Comparison of ENCODE assay signal across 8 cellular contexts in genomic region chr18:812123-812672, GRCh38. TPM values are rescaled to one million over a fixed set of nuclear protein-coding genes. Genes with fewer than 3 reads are reported as not detected.
DNase-seq lines count a peak whose midpoint lies in the region; ATAC-seq, FAIRE-seq and TF ChIP-seq lines count a peak whose summit lies in the region.

YES1 (minus strand) TSS chr18:812242; CDS start chr18:756827, 55,415 bp downstream.

- peak within 1 kb of the TSS; percentile 98 for H3K4me3 ChIP-seq in A549
- peak within 1 kb of the TSS; percentile 93 to 99 for H3K4me3 ChIP-seq in mesenchymal stem cell (ENCODE audit: insufficient read depth in 1 of 2, low read depth in 1 of 2, low read length in 2 of 2)

- peaks cover 2% of the 10 kb centered on the region for H3K27me3 Mint-ChIP-seq in activated CD8-positive, alpha-beta T cell treated with anti-CD3 and anti-CD28 coated beads for 36 hours

- H3K36me3 Mint-ChIP-seq in activated CD8-positive, alpha-beta T cell treated with anti-CD3 and anti-CD28 coated beads for 36 hours (ENCODE audit: low read depth) = peaks cover 23% of the 10 kb centered on the region

- DNase-seq in A549 (ENCODE audit: low read depth in 1 of 2, low spot score in 1 of 2) (peak; percentile 59 to 76), NCI-H460 (ENCODE audit: extremely low read depth, low read depth) (peak; percentile 55), mesenchymal stem cell (peak; percentile 85)
- DNase-seq in activated CD8-positive, alpha-beta T cell treated with anti-CD3 and anti-CD28 coated beads for 36 hours = peak; percentile 81
- DNase-seq in effector CD4-positive, alpha-beta T cell = peak; percentile 71
- peak; percentile 69 for DNase-seq in stimulated activated CD8-positive, alpha-beta memory T cell treated with anti-CD3 and anti-CD28 coated beads, Interleukin-12 subunit alpha, Interleukin-12 subunit beta, amount 100 ng/mL, for 4 hours (ENCODE audit: low read depth)

- peak within 1 kb of the TSS; percentile 93 for H4K8ac ChIP-seq in mesenchymal stem cell (ENCODE audit: low read length)

- peaks cover 69% of the 10 kb centered on the region for H3K4me1 Mint-ChIP-seq in activated CD8-positive, alpha-beta T cell treated with anti-CD3 and anti-CD28 coated beads for 36 hours (ENCODE audit: low read depth)

- H3K18ac ChIP-seq in mesenchymal stem cell (ENCODE audit: low read depth in 1 of 2, low read length in 2 of 2) = peak within 1 kb of the TSS; percentile 86 to 96

- WGBS in A549 (ENCODE audit: missing lambda C conversion rate) = 10% methylated on average over 2 of the region's 69 CpGs
- WGBS in mesenchymal stem cell = 1% methylated on average over 35 of the region's 69 CpGs

- TF ChIP-seq CTCF in A549 (IDR thresholded peaks at IDR 0.05) = no peak
- TF ChIP-seq CTCF in activated CD8-positive, alpha-beta T cell treated with anti-CD3 and anti-CD28 coated beads for 36 hours (IDR thresholded peaks at IDR 0.05) = no peak

- no peak for TF ChIP-seq RAD21 in A549 (conservative IDR thresholded peaks at IDR 0.05 in 1 of 2, IDR thresholded peaks at IDR 0.05 in 1 of 2)

- peak within 1 kb of the TSS; percentile 90 for H2BK5ac ChIP-seq in mesenchymal stem cell (ENCODE audit: low read depth, low read length, poor library complexity, severe bottlenecking)

- H3K4me2 ChIP-seq in A549 = peak within 1 kb of the TSS; percentile 93
- H3K4me2 ChIP-seq in mesenchymal stem cell (ENCODE audit: low read length, poor library complexity, severe bottlenecking) = peak within 1 kb of the TSS; percentile 80

- peak within 1 kb of the TSS; percentile 99 for H3K4me3 Mint-ChIP-seq in activated CD8-positive, alpha-beta T cell treated with anti-CD3 and anti-CD28 coated beads for 36 hours

- peak within 1 kb of the TSS; percentile 82 for H4K91ac ChIP-seq in mesenchymal stem cell (ENCODE audit: low read length)

- peak within 1 kb of the TSS; percentile 64 to 68 for H2BK12ac ChIP-seq in mesenchymal stem cell (ENCODE audit: low read length in 2 of 2)

- H3K9me3 ChIP-seq in A549 (no peaks in the 10 kb centered on the region), mesenchymal stem cell (ENCODE audit: control insufficient read depth, low read length) (no peaks in the 10 kb centered on the region)

- no peak within 1 kb of the TSS for H2AK5ac ChIP-seq in mesenchymal stem cell (ENCODE audit: low read length, severe bottlenecking)

- intact Hi-C loops in activated CD8-positive, alpha-beta T cell treated with anti-CD3 and anti-CD28 coated beads for 36 hours (cut with micrococcal nuclease) = loop anchor here (2.0 to 5.0 kb wide), 3 partner anchors 19 to 95 kb away; no protein-coding TSS in a partner anchor

- peak within 1 kb of the TSS; percentile 88 for H2BK120ac ChIP-seq in mesenchymal stem cell (ENCODE audit: low read depth, low read length)

- TF ChIP-seq POLR2A in A549 (IDR thresholded peaks at IDR 0.05; ENCODE audit: low read length) = peak; percentile 42

- peak within 1 kb of the TSS; percentile 97 to 98 for H3K14ac ChIP-seq in mesenchymal stem cell (ENCODE audit: low read length in 2 of 2)

- peak within 1 kb of the TSS in 1 of 2 experiments; percentile 94 for H3K23ac ChIP-seq in mesenchymal stem cell (ENCODE audit: low read length in 2 of 2)

- peak; percentile 88 to 92 for ATAC-seq in A549
- peak; percentile 71 for ATAC-seq in GM18498 (IDR thresholded peaks at IDR 0.05; ENCODE audit: unreplicated experiment)
- ATAC-seq in HG02943 (IDR thresholded peaks at IDR 0.05; ENCODE audit: low read depth, unreplicated experiment) = peak; percentile 43
- ATAC-seq in activated CD8-positive, alpha-beta T cell treated with anti-CD3 and anti-CD28 coated beads for 36 hours = peak; percentile 58

- peaks cover 2% of the 10 kb centered on the region for H3K79me1 ChIP-seq in mesenchymal stem cell (replicated peaks; ENCODE audit: low read length, poor library complexity, severe bottlenecking)

- H3K36me3 ChIP-seq in mesenchymal stem cell (ENCODE audit: control insufficient read depth in 1 of 2, insufficient read depth in 2 of 2, low read depth in 1 of 2, low read length in 2 of 2) = no peaks in the 10 kb centered on the region

- H3K27ac Mint-ChIP-seq in activated CD8-positive, alpha-beta T cell treated with anti-CD3 and anti-CD28 coated beads for 36 hours = peak within 1 kb of the TSS; percentile 100

- POLR2A ChIA-PET in A549 (lab: Yijun Ruan, JAX) = interaction anchor here (0.7 to 1.2 kb wide), 3 partner anchors 99 to 154 kb away, joined by 3 to 6 read pairs (median 6); partner anchors contain the start of gene ENOSF1
- POLR2A ChIA-PET in activated CD8-positive, alpha-beta T cell treated with anti-CD3 and anti-CD28 coated beads for 36 hours (lab: Charles Lee) = interaction anchor here (1.0 to 3.8 kb wide), 7 partner anchors 14 to 154 kb away, joined by 3 to 32 read pairs (median 9); partner anchors contain the start of genes ENOSF1 and TYMS

- peak within 1 kb of the TSS; percentile 85 to 100 for H3K27ac ChIP-seq in A549
- peak within 1 kb of the TSS; percentile 82 for H3K27ac ChIP-seq in mesenchymal stem cell (ENCODE audit: low read length, poor library complexity, severe bottlenecking)

- H3K4me1 ChIP-seq in A549 = peaks cover 3% of the 10 kb centered on the region; the same call in 2 of the 3 replicates
- peaks cover 1% of the 10 kb centered on the region for H3K4me1 ChIP-seq in mesenchymal stem cell (ENCODE audit: control insufficient read depth, insufficient read depth, low read depth, low read length)

- H3K4ac ChIP-seq in mesenchymal stem cell (ENCODE audit: low read depth in 1 of 2, low read length in 2 of 2) = peak within 1 kb of the TSS; percentile 73 to 89

- no peaks in the 10 kb centered on the region for H3K9me3 Mint-ChIP-seq in activated CD8-positive, alpha-beta T cell treated with anti-CD3 and anti-CD28 coated beads for 36 hours

- H2AFZ ChIP-seq in mesenchymal stem cell (ENCODE audit: low read depth, low read length) = peak within 1 kb of the TSS; percentile 80

- TF ChIP-seq EP300 in A549 (IDR thresholded peaks at IDR 0.05) = no peak

- H3K27me3 ChIP-seq in mesenchymal stem cell (ENCODE audit: control insufficient read depth in 1 of 2, insufficient read depth in 1 of 2, low read length in 2 of 2) = no peaks in the 10 kb centered on the region

- H2BK15ac ChIP-seq in mesenchymal stem cell (ENCODE audit: low read depth, poor library complexity, severe bottlenecking) = peak within 1 kb of the TSS; percentile 99

- CTCF ChIA-PET in A549 (lab: Yijun Ruan, JAX) = interaction anchor here (1.6 kb wide), 1 partner anchor 18 kb away, joined by 3 read pairs; no protein-coding TSS in a partner anchor
- CTCF ChIA-PET in activated CD8-positive, alpha-beta T cell treated with anti-CD3 and anti-CD28 coated beads for 36 hours (lab: Charles Lee) = interaction anchor here (0.7 to 7.1 kb wide), 4 partner anchors 19 to 103 kb away, joined by 3 to 98 read pairs (median 8); partner anchors contain the start of gene ENOSF1

- peak within 1 kb of the TSS; percentile 97 for H3K9ac ChIP-seq in mesenchymal stem cell (ENCODE audit: low read length)

- FAIRE-seq in A549 (lab: Jason Lieb, UNC) = no peak

TF ChIP-seq in A549, 52 proteins besides CTCF, POLR2A, EP300 and RAD21:
- TF ChIP-seq JUN (IDR thresholded peaks at IDR 0.05) (peak; percentile 36 to 59; a peak in 2 of 5 replicates), SMC3 (IDR thresholded peaks at IDR 0.05) (no peak)

RNA-seq across cellular contexts. Expression of gene YES1, which starts in this region (rescaled TPM):
- polyA plus RNA-seq in A549 (2011; rRNA removed) (19.6 and 22.6 TPM in 2 replicates), A549 (2017; fragmentation: RNase III; extraction: RNeasy Plus Mini Kit Qiagen cat#74134 plus additional on column Dnase treatment) (31.0 to 32.5 TPM (median 32.1 TPM) in 3 replicates)
- 10.1 and 10.9 TPM in 2 replicates for polyA plus RNA-seq in A549 (2012; cell fraction: cytosol; rRNA removed)
- polyA plus RNA-seq in A549 (2012; cell fraction: nucleus; rRNA removed) = 4.5 and 5.5 TPM in 2 replicates
- polyA minus RNA-seq in A549 (2011; rRNA and poly(A)+ RNA removed) = 12.6 and 18.4 TPM in 2 replicates
- total RNA-seq in NCI-H460 (2014; rRNA removed; shearing (Covaris generic)) = 85.0 and 86.9 TPM in 2 replicates
- polyA plus RNA-seq in NCI-H460 (2014; cell fraction: nucleus; rRNA removed) = 19.5 and 81.4 TPM in 2 replicates
- total RNA-seq in activated CD8-positive, alpha-beta T cell treated with anti-CD3 and anti-CD28 coated beads for 36 hours = 10 to 100 TPM; 38.8 to 40.0 TPM
- polyA plus RNA-seq in mesenchymal stem cell (2013, experiment 1 of 2) = 30.0 TPM
- polyA plus RNA-seq in mesenchymal stem cell (2013, experiment 2 of 2) = 30.7 TPM

Comparison
In these comparisons a context has a peak if more than half of its experiments do, and no peak if none do; other contexts are left out.
1. Peak in every context shown above with its lines: DNase-seq, ATAC-seq, H3K4me3 ChIP-seq and H3K27ac ChIP-seq.